Comparison of ENCODE assay signal across 8 cellular contexts in the genomic region with DNA sequence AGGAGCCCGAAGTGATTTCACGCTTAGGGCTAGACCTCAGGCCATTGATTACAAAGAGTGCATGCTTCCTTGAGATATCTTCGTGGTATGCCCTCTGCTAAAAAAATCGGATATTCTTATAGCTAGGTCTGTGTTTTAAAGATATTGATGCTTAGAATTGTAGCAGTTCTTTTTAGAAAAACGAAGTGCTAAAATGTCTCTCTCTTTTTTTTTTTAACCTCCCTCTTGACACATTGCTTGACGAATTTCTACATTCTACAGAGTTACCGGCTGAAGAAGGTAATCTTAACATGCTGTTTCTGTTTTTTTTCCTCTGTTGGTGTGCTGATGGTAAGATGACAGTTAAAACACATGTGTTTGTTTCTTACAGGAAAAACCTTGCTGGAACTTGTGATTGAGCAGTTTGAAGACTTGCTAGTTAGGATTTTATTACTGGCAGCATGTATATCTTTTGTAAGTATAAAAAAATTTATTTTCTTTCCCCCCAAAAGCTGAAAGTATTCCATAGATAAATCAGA. TPM values are rescaled to one million over a fixed set of nuclear protein-coding genes. Genes with fewer than 3 reads are reported as not detected.
DNase-seq lines count a peak whose midpoint lies in the region; ATAC-seq and TF ChIP-seq lines count a peak whose summit lies in the region.

No MANE protein-coding gene starts in this region.

- H3K4me1 ChIP-seq in Peyer's patch (peaks cover 0 to 36% (median 9%) of the 10 kb centered on the region in 4 donors), esophagus squamous epithelium (peaks cover 25 to 75% (median 39%) of the 10 kb centered on the region in 3 donors)

- peaks cover 0 to 12% (median 0%) of the 10 kb centered on the region in 3 donors for H3K36me3 ChIP-seq in Peyer's patch
- peaks cover 0 to 24% (median 0%) of the 10 kb centered on the region in 3 donors for H3K36me3 ChIP-seq in esophagus squamous epithelium

- no peak for TF ChIP-seq POLR2A in Peyer's patch (IDR thresholded peaks at IDR 0.05)
- no peak for TF ChIP-seq POLR2A in esophagus squamous epithelium (IDR thresholded peaks at IDR 0.05)

- H3K4me3 ChIP-seq in Peyer's patch (peak overlapping the region; percentile 74 to 93 (median 86)), esophagus squamous epithelium (peak overlapping the region; percentile 67 to 97 (median 84)), skeletal muscle cell (ENCODE audit: low read depth, low read length) (peak overlapping the region; percentile 91)

- H3K9me3 ChIP-seq in Peyer's patch (no peaks in the 10 kb centered on the region), esophagus squamous epithelium (no peaks in the 10 kb centered on the region)

- ATAC-seq in GM21390 (IDR thresholded peaks at IDR 0.05; ENCODE audit: unreplicated experiment), result peak; percentile 3

- H3K27ac ChIP-seq in Peyer's patch (peak overlapping the region; percentile 95 to 99 (median 98)), esophagus squamous epithelium (peak overlapping the region; percentile 96 to 99 (median 98))

- 0 to 1% methylated on average over 7 of the region's 7 CpGs for WGBS in esophagus squamous epithelium, 2 donors

- DNase-seq in Peyer's patch (no peak), esophagus squamous epithelium (lab: John Stamatoyannopoulos, UW) (no peak), skeletal muscle cell (ENCODE audit: low read depth) (no peak), cortex of kidney (lab: John Stamatoyannopoulos, UW) (no peak), NCI-H1048 (lab: John Stamatoyannopoulos, UW) (no peak), SIG-M5 treated with dmso at 0.1 percent for 504 hours (lab: John Stamatoyannopoulos, UW; ENCODE audit: unreplicated experiment) (no peak), NCI-H2196 treated with DMSO at 0.1 percent for 48 hours (lab: John Stamatoyannopoulos, UW; ENCODE audit: unreplicated experiment) (no peak)

- H3K27me3 ChIP-seq in Peyer's patch (no peaks in the 10 kb centered on the region), esophagus squamous epithelium (no peaks in the 10 kb centered on the region)

- TF ChIP-seq CTCF in Peyer's patch (IDR thresholded peaks at IDR 0.05) (no peak), esophagus squamous epithelium (IDR thresholded peaks at IDR 0.05) (no peak)

- intact Hi-C loops in esophagus squamous epithelium (cut with DNase I), result no loop called here

RNA-seq across cellular contexts. Expression of gene ATP2A2, which starts 1.4 kb away (rescaled TPM):
- 100 to 1,000 TPM; 102 to 239 (median 208) TPM for total RNA-seq in Peyer's patch
- total RNA-seq in esophagus squamous epithelium, result 100 to 1,000 TPM; 147 to 263 (median 177) TPM
